ENCODE assay signal across 8 cellular contexts in genomic region chr17:27245230-27245696, GRCh38. TPM values are rescaled to one million over a fixed set of nuclear protein-coding genes. Genes with fewer than 3 reads are reported as not detected.
DNase-seq lines count a peak whose midpoint lies in the region; ATAC-seq and TF ChIP-seq lines count a peak whose summit lies in the region.

No MANE protein-coding gene starts in this region.

- peaks cover 44% of the 10 kb centered on the region for H3K4me1 ChIP-seq in adipocyte (ENCODE audit: control insufficient read depth, insufficient read depth, low read length)
- H3K4me1 ChIP-seq in aorta (ENCODE audit: control insufficient read depth in 1 of 2, insufficient read depth in 2 of 2, low read length in 2 of 2): no peaks in the 10 kb centered on the region

- H3K27me3 ChIP-seq in adipocyte (replicated peaks; ENCODE audit: control insufficient read depth, insufficient read depth, low read length) (peaks cover 5% of the 10 kb centered on the region), aorta (ENCODE audit: control insufficient read depth in 1 of 2, insufficient read depth in 2 of 2, low read length in 1 of 2) (no peaks in the 10 kb centered on the region)

- intact Hi-C loops in cardiac septum (cut with DNase I): loop anchor here (1.0 kb wide), 1 partner anchor 88 kb away; no protein-coding TSS in a partner anchor
- intact Hi-C loops in aorta (cut with DNase I): loop anchor here in 1 of 2 donors (2.0 kb wide), 2 partner anchors 50 to 88 kb away; partner anchors contain the start of gene WSB1

- peak overlapping the region; percentile 30 to 63 for H3K27ac ChIP-seq in aorta (ENCODE audit: low read depth in 1 of 2, low read length in 2 of 2)

- WGBS in aorta, 2 donors: 5 to 7% methylated on average over 7 of the region's 7 CpGs

- no peaks in the 10 kb centered on the region for H3K27me3 Mint-ChIP-seq in progenitor cell of endocrine pancreas

- peak; percentile 55 for TF ChIP-seq CTCF in progenitor cell of endocrine pancreas (IDR thresholded peaks at IDR 0.05; ENCODE audit: unreplicated experiment)

- no peak overlapping the region for H3K4me3 ChIP-seq in Jurkat, Clone E6-1 (ENCODE audit: low read length)
- peak overlapping the region; percentile 77 for H3K4me3 ChIP-seq in adipocyte (ENCODE audit: low read length)
- no peak overlapping the region for H3K4me3 ChIP-seq in aorta (ENCODE audit: low read length in 2 of 2)

- ATAC-seq in GM21723 (IDR thresholded peaks at IDR 0.05; ENCODE audit: unreplicated experiment): peak; percentile 81
- peak; percentile 95 for ATAC-seq in aorta (ENCODE audit: low FRiP score)

- no peak overlapping the region for H3K27ac Mint-ChIP-seq in progenitor cell of endocrine pancreas

- H3K9me3 ChIP-seq in adipocyte (ENCODE audit: control insufficient read depth, low read length): no peaks in the 10 kb centered on the region
- no peaks in the 10 kb centered on the region for H3K9me3 ChIP-seq in aorta (ENCODE audit: control insufficient read depth, low read length)

- no peaks in the 10 kb centered on the region for H3K9me3 Mint-ChIP-seq in progenitor cell of endocrine pancreas (ENCODE audit: low read depth)

- no peak overlapping the region for H3K4me3 Mint-ChIP-seq in progenitor cell of endocrine pancreas (ENCODE audit: low read depth)

- peak overlapping the region; percentile 85 for H3K9ac ChIP-seq in adipocyte (ENCODE audit: low read length)

- H3K36me3 Mint-ChIP-seq in progenitor cell of endocrine pancreas (ENCODE audit: insufficient read depth): no peaks in the 10 kb centered on the region

- no peaks in the 10 kb centered on the region for H3K36me3 ChIP-seq in adipocyte (ENCODE audit: control insufficient read depth, insufficient read depth, low read length, severe bottlenecking)
- no peaks in the 10 kb centered on the region for H3K36me3 ChIP-seq in aorta (ENCODE audit: control insufficient read depth in 1 of 2, insufficient read depth in 2 of 2, low read length in 1 of 2)

- H3K4me1 Mint-ChIP-seq in progenitor cell of endocrine pancreas (ENCODE audit: low read depth): peaks cover 23% of the 10 kb centered on the region

- DNase-seq in ELR (ENCODE audit: low read depth) (peak; percentile 81), RKO (ENCODE audit: low spot score) (peak; percentile 85), adipocyte (ENCODE audit: low read depth) (peak; percentile 93), cardiac septum (ENCODE audit: low spot score) (peak; percentile 92), progenitor cell of endocrine pancreas (ENCODE audit: low spot score, unreplicated experiment) (peak; percentile 28), aorta (peak; percentile 93 to 94)
- DNase-seq in Jurkat, Clone E6-1 (ENCODE audit: low read depth, low spot score): peak; percentile 19

RNA-seq across cellular contexts. Expression of gene WSB1, which starts 48.7 kb away (rescaled TPM):
- 81.6 TPM for polyA plus RNA-seq in Jurkat, Clone E6-1 (2012; ENCODE audit: insufficient read depth, insufficient read length)
- 94.1 TPM for total RNA-seq in cardiac septum
- 452 and 468 TPM in 2 replicates for total RNA-seq in progenitor cell of endocrine pancreas
- 100 to 1,000 TPM; 320 to 355 TPM for total RNA-seq in aorta
- polyA plus RNA-seq in aorta: 100 to 1,000 TPM in 1 of 2 donors, 10 to 100 TPM in 1; 18.2 to 222 TPM

Comparison
In these comparisons a context has a peak if more than half of its experiments do, and no peak if none do; other contexts are left out.
1. DNase-seq: peak in every context shown above with its lines; median percentile 94 in aorta; 93 in adipocyte; 92 in cardiac septum; 85 in RKO; 81 in ELR; 28 in progenitor cell of endocrine pancreas; 19 in Jurkat, Clone E6-1.